8 cellular contexts compared by ENCODE assay signal in genomic region chr14:106843951-106844483, GRCh38.
DNase-seq lines count a peak whose midpoint lies in the region; ATAC-seq and TF ChIP-seq lines count a peak whose summit lies in the region.

No MANE protein-coding gene starts in this region.

- peak; percentile 18 for DNase-seq in activated gamma-delta T cell treated with Interleukin-2 at 50 U/mL for 16 hours
- DNase-seq in activated gamma-delta T cell (lab: John Stamatoyannopoulos, UW): no peak
- no peak for DNase-seq in coronary artery (ENCODE audit: low spot score)
- DNase-seq in ovary: peak; percentile 40 to 65 (median 55)
- DNase-seq in HuH-7 (ENCODE audit: low spot score): no peak
- DNase-seq in NCI-H146 treated with DMSO at 0.1 percent for 48 hours (lab: John Stamatoyannopoulos, UW; ENCODE audit: unreplicated experiment): no peak

- WGBS in ovary, 3 donors: 10 to 39% (median 22%) methylated on average over 14 of the region's 14 CpGs

- intact Hi-C loops in ovary (cut with DNase I): no loop called here

- TF ChIP-seq POLR2A in ovary (IDR thresholded peaks at IDR 0.05): no peak

- no peaks in the 10 kb centered on the region for H3K36me3 ChIP-seq in ovary

- TF ChIP-seq CTCF in coronary artery (IDR thresholded peaks at IDR 0.05) (no peak), ovary (IDR thresholded peaks at IDR 0.05) (no peak)

- H3K27ac ChIP-seq in coronary artery: peak overlapping the region in 1 of 2 donors; percentile 50
- H3K27ac ChIP-seq in ovary: peak overlapping the region; percentile 74 to 90

- TF ChIP-seq EP300 in ovary (IDR thresholded peaks at IDR 0.05): no peak

- peak overlapping the region; percentile 63 for H3K4me3 ChIP-seq in coronary artery
- H3K4me3 ChIP-seq in ovary: peak overlapping the region; percentile 40

- no peaks in the 10 kb centered on the region for H3K27me3 ChIP-seq in ovary

- H3K9me3 ChIP-seq in ovary: no peaks in the 10 kb centered on the region

- peak; percentile 41 for ATAC-seq in SK-N-SH treated with all-trans-retinoic acid at 6 μM for 48 hours
- ATAC-seq in HG02840 (IDR thresholded peaks at IDR 0.05; ENCODE audit: low FRiP score, unreplicated experiment): no peak

- H3K4me1 ChIP-seq in ovary (ENCODE audit: insufficient read depth): peaks cover 15% of the 10 kb centered on the region

TF ChIP-seq in SK-N-SH treated with all-trans-retinoic acid at 6 μM for 48 hours, 23 proteins besides CTCF, POLR2A, EP300 and RAD21:
- TF ChIP-seq ARNTL (CRISPR knock-in tag; IDR thresholded peaks at IDR 0.05; ENCODE audit: borderline replicate concordance, low read depth) (no peak), BACH2 (CRISPR knock-in tag; IDR thresholded peaks at IDR 0.05; ENCODE audit: borderline replicate concordance) (no peak), ZNF565 (CRISPR knock-in tag; conservative IDR thresholded peaks at IDR 0.05; ENCODE audit: low read depth) (no peak)

Comparison
In these comparisons a context has a peak if more than half of its experiments do, and no peak if none do; other contexts are left out.
1. DNase-seq: peak in activated gamma-delta T cell treated with Interleukin-2 at 50 U/mL for 16 hours (single experiment) and ovary (5 of 5); none in activated gamma-delta T cell (single experiment), coronary artery (single experiment), HuH-7 (single experiment) and NCI-H146 treated with DMSO at 0.1 percent for 48 hours (single experiment).